12 cellular contexts compared by ENCODE assay signal in genomic region chr6:131901474-131901873, GRCh38. TPM values are rescaled to one million over a fixed set of nuclear protein-coding genes. Genes with fewer than 3 reads are reported as not detected.
"Had no signal": no experiment of that assay in that cellular context is flagged by ENCODE, and none has a peak within 500 bp of the region (broad histone marks: within the 10 kb centered on the region; RNA-seq: fewer than 3 reads in every experiment).

No MANE protein-coding gene starts in this region.

RNA-seq across cellular contexts. Expression of gene CCN2, which starts 49.7 kb away (rescaled TPM):
- total RNA-seq: activated CD4-positive, alpha-beta memory T cell treated with anti-CD3 and anti-CD28 coated beads for 36 hours; activated CD4-positive, alpha-beta T cell treated with anti-CD3 and anti-CD28 coated beads, Interleukin-2, amount 10 ng/mL, durations not matched to agents 24 days and 14 days; activated CD8-positive, alpha-beta memory T cell treated with anti-CD3 and anti-CD28 coated beads for 36 hours; activated CD8-positive, alpha-beta T cell treated with anti-CD3 and anti-CD28 coated beads for 36 hours; activated naive CD4-positive, alpha-beta T cell treated with anti-CD3 and anti-CD28 coated beads for 36 hours; activated naive CD4-positive, alpha-beta T cell treated with anti-CD3 and anti-CD28 coated beads, Interleukin-2, amount 50 U/mL, for 72 hours; activated naive CD8-positive, alpha-beta T cell treated with anti-CD3 and anti-CD28 coated beads for 36 hours; activated T-cell treated with anti-CD3 and anti-CD28 coated beads, Interleukin-2, amount 50 U/mL, for 72 hours; activated T-helper 1 cell treated with anti-CD3 and anti-CD28 coated beads, Interleukin-12 subunit alpha, Interleukin-12 subunit beta, Interleukin-2, Interleukin-4 antibody, amounts not matched to agents 30 ng/mL and 10 ng/mL and 1 ng/mL, durations not matched to agents 14 hours and 24 hours and 36 hours; activated T-helper 17 cell treated with anti-CD3 and anti-CD28 coated beads, Interleukin-2, amount 50 U/mL, for 72 hours; T-helper 1 cell treated with Interleukin-12 subunit alpha and Interleukin-12 subunit beta and Interleukin-4 antibody, amounts not matched to agents 30 ng/mL and 1 ng/mL, for 36 hours; T-helper 2 cell treated with Interferon-gamma antibody and Interleukin-4, amounts not matched to agents 100 ng/mL and 5 ng/mL, for 36 hours had no signal
